Comparison of ENCODE assay signal across 3 cellular contexts in the genomic region with DNA sequence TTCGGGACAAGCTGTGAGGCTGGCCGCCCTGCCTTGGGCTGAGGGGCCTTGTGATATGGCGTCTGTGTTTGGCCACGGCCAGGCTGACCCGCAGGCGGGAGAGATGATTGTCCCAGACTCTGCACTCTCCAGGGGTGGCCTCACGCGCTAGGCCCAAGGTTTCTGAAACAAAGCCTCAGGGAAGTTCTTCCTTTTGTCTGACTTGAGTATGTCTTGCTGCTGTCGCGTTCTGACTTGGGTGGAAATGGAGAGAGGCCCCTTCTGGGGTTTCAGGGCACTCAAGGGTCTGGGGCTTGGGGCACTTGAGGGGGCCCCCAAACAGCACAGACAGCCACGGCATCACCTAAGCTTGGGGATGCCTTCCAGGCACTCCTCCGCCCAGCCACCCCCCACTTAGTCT.
TF ChIP-seq lines count a peak whose summit lies in the region.

No MANE protein-coding gene starts in this region.

TF ChIP-seq in HCT116, 20 proteins besides CTCF, POLR2A, EP300 and RAD21:
- TF ChIP-seq POLR2AphosphoS5 (IDR thresholded peaks at IDR 0.05; ENCODE audit: low read depth, low read length) = no peak
- no peak for TF ChIP-seq ZNF274 (IDR thresholded peaks at IDR 0.05; ENCODE audit: low read depth, low read length)
- TF ChIP-seq EZH2phosphoT487 (IDR thresholded peaks at IDR 0.05; ENCODE audit: borderline replicate concordance) = no peak
- TF ChIP-seq FOSL1 (IDR thresholded peaks at IDR 0.05; ENCODE audit: low read depth) = no peak
- no peak for TF ChIP-seq CBX3 (IDR thresholded peaks at IDR 0.05; ENCODE audit: low read depth)
- TF ChIP-seq, protein P1, sequence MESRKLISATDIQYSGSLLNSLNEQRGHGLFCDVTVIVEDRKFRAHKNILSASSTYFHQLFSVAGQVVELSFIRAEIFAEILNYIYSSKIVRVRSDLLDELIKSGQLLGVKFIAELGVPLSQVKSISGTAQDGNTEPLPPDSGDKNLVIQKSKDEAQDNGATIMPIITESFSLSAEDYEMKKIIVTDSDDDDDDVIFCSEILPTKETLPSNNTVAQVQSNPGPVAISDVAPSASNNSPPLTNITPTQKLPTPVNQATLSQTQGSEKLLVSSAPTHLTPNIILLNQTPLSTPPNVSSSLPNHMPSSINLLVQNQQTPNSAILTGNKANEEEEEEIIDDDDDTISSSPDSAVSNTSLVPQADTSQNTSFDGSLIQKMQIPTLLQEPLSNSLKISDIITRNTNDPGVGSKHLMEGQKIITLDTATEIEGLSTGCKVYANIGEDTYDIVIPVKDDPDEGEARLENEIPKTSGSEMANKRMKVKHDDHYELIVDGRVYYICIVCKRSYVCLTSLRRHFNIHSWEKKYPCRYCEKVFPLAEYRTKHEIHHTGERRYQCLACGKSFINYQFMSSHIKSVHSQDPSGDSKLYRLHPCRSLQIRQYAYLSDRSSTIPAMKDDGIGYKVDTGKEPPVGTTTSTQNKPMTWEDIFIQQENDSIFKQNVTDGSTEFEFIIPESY (IDR thresholded peaks at IDR 0.05; ENCODE audit: extremely low read depth, insufficient replicate concordance, low read length) = no peak
- TF ChIP-seq YY1 (IDR thresholded peaks at IDR 0.05; ENCODE audit: extremely low read depth, insufficient replicate concordance, low read depth, low read length) = no peak
- TF ChIP-seq ELF1 (IDR thresholded peaks at IDR 0.05; ENCODE audit: borderline replicate concordance, low read depth) = no peak
- TF ChIP-seq JUND (IDR thresholded peaks at IDR 0.05) = no peak
- TF ChIP-seq SIN3A (IDR thresholded peaks at IDR 0.05; ENCODE audit: low read depth) = no peak
- TF ChIP-seq, protein P2, sequence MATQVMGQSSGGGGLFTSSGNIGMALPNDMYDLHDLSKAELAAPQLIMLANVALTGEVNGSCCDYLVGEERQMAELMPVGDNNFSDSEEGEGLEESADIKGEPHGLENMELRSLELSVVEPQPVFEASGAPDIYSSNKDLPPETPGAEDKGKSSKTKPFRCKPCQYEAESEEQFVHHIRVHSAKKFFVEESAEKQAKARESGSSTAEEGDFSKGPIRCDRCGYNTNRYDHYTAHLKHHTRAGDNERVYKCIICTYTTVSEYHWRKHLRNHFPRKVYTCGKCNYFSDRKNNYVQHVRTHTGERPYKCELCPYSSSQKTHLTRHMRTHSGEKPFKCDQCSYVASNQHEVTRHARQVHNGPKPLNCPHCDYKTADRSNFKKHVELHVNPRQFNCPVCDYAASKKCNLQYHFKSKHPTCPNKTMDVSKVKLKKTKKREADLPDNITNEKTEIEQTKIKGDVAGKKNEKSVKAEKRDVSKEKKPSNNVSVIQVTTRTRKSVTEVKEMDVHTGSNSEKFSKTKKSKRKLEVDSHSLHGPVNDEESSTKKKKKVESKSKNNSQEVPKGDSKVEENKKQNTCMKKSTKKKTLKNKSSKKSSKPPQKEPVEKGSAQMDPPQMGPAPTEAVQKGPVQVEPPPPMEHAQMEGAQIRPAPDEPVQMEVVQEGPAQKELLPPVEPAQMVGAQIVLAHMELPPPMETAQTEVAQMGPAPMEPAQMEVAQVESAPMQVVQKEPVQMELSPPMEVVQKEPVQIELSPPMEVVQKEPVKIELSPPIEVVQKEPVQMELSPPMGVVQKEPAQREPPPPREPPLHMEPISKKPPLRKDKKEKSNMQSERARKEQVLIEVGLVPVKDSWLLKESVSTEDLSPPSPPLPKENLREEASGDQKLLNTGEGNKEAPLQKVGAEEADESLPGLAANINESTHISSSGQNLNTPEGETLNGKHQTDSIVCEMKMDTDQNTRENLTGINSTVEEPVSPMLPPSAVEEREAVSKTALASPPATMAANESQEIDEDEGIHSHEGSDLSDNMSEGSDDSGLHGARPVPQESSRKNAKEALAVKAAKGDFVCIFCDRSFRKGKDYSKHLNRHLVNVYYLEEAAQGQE (IDR thresholded peaks at IDR 0.05; ENCODE audit: low read depth) = no peak
- TF ChIP-seq CEBPB (IDR thresholded peaks at IDR 0.05; ENCODE audit: low read depth) = no peak
- no peak for TF ChIP-seq SRF (IDR thresholded peaks at IDR 0.05; ENCODE audit: low read depth)
- no peak for TF ChIP-seq EGR1 (IDR thresholded peaks at IDR 0.05; ENCODE audit: low read depth)
- TF ChIP-seq, protein P3, sequence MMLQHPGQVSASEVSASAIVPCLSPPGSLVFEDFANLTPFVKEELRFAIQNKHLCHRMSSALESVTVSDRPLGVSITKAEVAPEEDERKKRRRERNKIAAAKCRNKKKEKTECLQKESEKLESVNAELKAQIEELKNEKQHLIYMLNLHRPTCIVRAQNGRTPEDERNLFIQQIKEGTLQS (IDR thresholded peaks at IDR 0.05) = no peak
TF ChIP-seq in HCT116: peak in this region for 0.

TF ChIP-seq in K562, 482 proteins besides CTCF, POLR2A, EP300 and RAD21 (continues in another document):
- TF ChIP-seq NFIC (IDR thresholded peaks at IDR 0.05) = no peak
- TF ChIP-seq TGIF2 (CRISPR knock-in tag; IDR thresholded peaks at IDR 0.05) = no peak
- TF ChIP-seq ZNF584 (CRISPR knock-in tag; IDR thresholded peaks at IDR 0.05; ENCODE audit: low read depth) = no peak
- TF ChIP-seq ZNF780A (CRISPR knock-in tag; IDR thresholded peaks at IDR 0.05) = no peak
- TF ChIP-seq STAG1 (CRISPR knock-in tag; IDR thresholded peaks at IDR 0.05; ENCODE audit: borderline replicate concordance) = no peak
- TF ChIP-seq KDM1A (IDR thresholded peaks at IDR 0.05) = peak; percentile 41 to 67; a peak in 3 of 4 replicates
- no peak for TF ChIP-seq SMARCA4 (IDR thresholded peaks at IDR 0.05)
- no peak for TF ChIP-seq ZNF717 (CRISPR knock-in tag; IDR thresholded peaks at IDR 0.05)
- TF ChIP-seq CCNT2 (IDR thresholded peaks at IDR 0.05; ENCODE audit: borderline replicate concordance, extremely low read depth, insufficient read length, low read depth, low read length) = no peak
- no peak for TF ChIP-seq DMBX1 (CRISPR knock-in tag; IDR thresholded peaks at IDR 0.05; ENCODE audit: borderline replicate concordance)
- no peak for TF ChIP-seq GATAD2B (IDR thresholded peaks at IDR 0.05; ENCODE audit: borderline replicate concordance)
- no peak for TF ChIP-seq ZNF311 (CRISPR knock-in tag; IDR thresholded peaks at IDR 0.05)
- TF ChIP-seq PTRF (tag; IDR thresholded peaks at IDR 0.05) = no peak
- no peak for TF ChIP-seq RFX5 (IDR thresholded peaks at IDR 0.05; ENCODE audit: low read depth, low read length)
- TF ChIP-seq, protein P4, sequence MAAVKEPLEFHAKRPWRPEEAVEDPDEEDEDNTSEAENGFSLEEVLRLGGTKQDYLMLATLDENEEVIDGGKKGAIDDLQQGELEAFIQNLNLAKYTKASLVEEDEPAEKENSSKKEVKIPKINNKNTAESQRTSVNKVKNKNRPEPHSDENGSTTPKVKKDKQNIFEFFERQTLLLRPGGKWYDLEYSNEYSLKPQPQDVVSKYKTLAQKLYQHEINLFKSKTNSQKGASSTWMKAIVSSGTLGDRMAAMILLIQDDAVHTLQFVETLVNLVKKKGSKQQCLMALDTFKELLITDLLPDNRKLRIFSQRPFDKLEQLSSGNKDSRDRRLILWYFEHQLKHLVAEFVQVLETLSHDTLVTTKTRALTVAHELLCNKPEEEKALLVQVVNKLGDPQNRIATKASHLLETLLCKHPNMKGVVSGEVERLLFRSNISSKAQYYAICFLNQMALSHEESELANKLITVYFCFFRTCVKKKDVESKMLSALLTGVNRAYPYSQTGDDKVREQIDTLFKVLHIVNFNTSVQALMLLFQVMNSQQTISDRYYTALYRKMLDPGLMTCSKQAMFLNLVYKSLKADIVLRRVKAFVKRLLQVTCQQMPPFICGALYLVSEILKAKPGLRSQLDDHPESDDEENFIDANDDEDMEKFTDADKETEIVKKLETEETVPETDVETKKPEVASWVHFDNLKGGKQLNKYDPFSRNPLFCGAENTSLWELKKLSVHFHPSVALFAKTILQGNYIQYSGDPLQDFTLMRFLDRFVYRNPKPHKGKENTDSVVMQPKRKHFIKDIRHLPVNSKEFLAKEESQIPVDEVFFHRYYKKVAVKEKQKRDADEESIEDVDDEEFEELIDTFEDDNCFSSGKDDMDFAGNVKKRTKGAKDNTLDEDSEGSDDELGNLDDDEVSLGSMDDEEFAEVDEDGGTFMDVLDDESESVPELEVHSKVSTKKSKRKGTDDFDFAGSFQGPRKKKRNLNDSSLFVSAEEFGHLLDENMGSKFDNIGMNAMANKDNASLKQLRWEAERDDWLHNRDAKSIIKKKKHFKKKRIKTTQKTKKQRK (IDR thresholded peaks at IDR 0.05; ENCODE audit: borderline replicate concordance, low read depth, low read length) = no peak
- TF ChIP-seq, protein P5, sequence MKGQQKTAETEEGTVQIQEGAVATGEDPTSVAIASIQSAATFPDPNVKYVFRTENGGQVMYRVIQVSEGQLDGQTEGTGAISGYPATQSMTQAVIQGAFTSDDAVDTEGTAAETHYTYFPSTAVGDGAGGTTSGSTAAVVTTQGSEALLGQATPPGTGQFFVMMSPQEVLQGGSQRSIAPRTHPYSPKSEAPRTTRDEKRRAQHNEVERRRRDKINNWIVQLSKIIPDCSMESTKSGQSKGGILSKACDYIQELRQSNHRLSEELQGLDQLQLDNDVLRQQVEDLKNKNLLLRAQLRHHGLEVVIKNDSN (CRISPR knock-in tag; IDR thresholded peaks at IDR 0.05) = 0 out of 2 replicates have a peak, but pooled peaks have one; percentile 12
- TF ChIP-seq ZNF57 (CRISPR knock-in tag; IDR thresholded peaks at IDR 0.05) = no peak
- no peak for TF ChIP-seq ARID2 (IDR thresholded peaks at IDR 0.05)
- TF ChIP-seq, protein P6, sequence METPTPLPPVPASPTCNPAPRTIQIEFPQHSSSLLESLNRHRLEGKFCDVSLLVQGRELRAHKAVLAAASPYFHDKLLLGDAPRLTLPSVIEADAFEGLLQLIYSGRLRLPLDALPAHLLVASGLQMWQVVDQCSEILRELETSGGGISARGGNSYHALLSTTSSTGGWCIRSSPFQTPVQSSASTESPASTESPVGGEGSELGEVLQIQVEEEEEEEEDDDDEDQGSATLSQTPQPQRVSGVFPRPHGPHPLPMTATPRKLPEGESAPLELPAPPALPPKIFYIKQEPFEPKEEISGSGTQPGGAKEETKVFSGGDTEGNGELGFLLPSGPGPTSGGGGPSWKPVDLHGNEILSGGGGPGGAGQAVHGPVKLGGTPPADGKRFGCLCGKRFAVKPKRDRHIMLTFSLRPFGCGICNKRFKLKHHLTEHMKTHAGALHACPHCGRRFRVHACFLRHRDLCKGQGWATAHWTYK (CRISPR knock-in tag; IDR thresholded peaks at IDR 0.05) = no peak

TF ChIP-seq in neural cell, 6 proteins besides CTCF, POLR2A, EP300 and RAD21:
- TF ChIP-seq EZH2 (IDR thresholded peaks at IDR 0.05; ENCODE audit: borderline replicate concordance, insufficient read depth, low read length, poor library complexity, severe bottlenecking) = no peak
- no peak for TF ChIP-seq SMC3 (conservative IDR thresholded peaks at IDR 0.05; ENCODE audit: poor library complexity)
- no peak for TF ChIP-seq POLR2AphosphoS5 (IDR thresholded peaks at IDR 0.05)
- TF ChIP-seq TAF1 (IDR thresholded peaks at IDR 0.05; ENCODE audit: low read depth) = no peak
- no peak for TF ChIP-seq MXI1 (conservative IDR thresholded peaks at IDR 0.05; ENCODE audit: poor library complexity, severe bottlenecking)
- TF ChIP-seq, protein P2 (IDR thresholded peaks at IDR 0.05; ENCODE audit: borderline replicate concordance) = no peak
